Comparison of ENCODE assay signal across 8 cellular contexts in genomic region chr9:125513634-125514413, GRCh38.
DNase-seq lines count a peak whose midpoint lies in the region; ATAC-seq and TF ChIP-seq lines count a peak whose summit lies in the region.

No MANE protein-coding gene starts in this region.

- no peak for TF ChIP-seq POLR2A in erythroblast (IDR thresholded peaks at IDR 0.05; ENCODE audit: low read length)

- H3K4me1 ChIP-seq in psoas muscle = peaks cover 25% of the 10 kb centered on the region

- TF ChIP-seq CTCF in psoas muscle (IDR thresholded peaks at IDR 0.05) = no peak

- WGBS in psoas muscle, 3 donors = 47 to 60% (median 48%) methylated on average over 14 of the region's 14 CpGs

- no peaks in the 10 kb centered on the region for H3K27me3 ChIP-seq in psoas muscle (ENCODE audit: insufficient read depth in 3 of 3, low read length in 2 of 3)

- DNase-seq in activated T-cell treated with anti-CD3 and anti-CD28 coated beads for 24 hours (ENCODE audit: low read depth) (peak; percentile 15), SW 1271 (lab: John Stamatoyannopoulos, UW) (peak; percentile 46 to 87), erythroblast (lab: John Stamatoyannopoulos, UW) (peak; percentile 65 to 72), psoas muscle (peak in 1 of 2 donors; percentile 58), NOMO-1 treated with DMSO at 0.1 percent for 48 hours (lab: John Stamatoyannopoulos, UW; ENCODE audit: unreplicated experiment) (no peak), ecto neural progenitor cell (ENCODE audit: low spot score) (no peak)
- no peak for DNase-seq in activated T-cell treated with anti-CD3 and anti-CD28 coated beads, Interleukin-2, amount 50 U/mL, for 1 hour

- peak overlapping the region; percentile 7 for H3K27ac ChIP-seq in psoas muscle

- intact Hi-C loops in psoas muscle (cut with DNase I) = no loop called here

- H3K9me3 ChIP-seq in psoas muscle = no peaks in the 10 kb centered on the region

- no peaks in the 10 kb centered on the region for H3K36me3 ChIP-seq in psoas muscle (ENCODE audit: insufficient read depth in 1 of 2, low read depth in 1 of 2)

- ATAC-seq in HG03025 (IDR thresholded peaks at IDR 0.05; ENCODE audit: low FRiP score, unreplicated experiment) = peak; percentile 69
- ATAC-seq in psoas muscle = peak; percentile 87 to 93 (median 92)

- H3K4me3 ChIP-seq in psoas muscle = peak overlapping the region; percentile 32

Comparison
In these comparisons a context has a peak if more than half of its experiments do, and no peak if none do; other contexts are left out.
1. DNase-seq: peak in activated T-cell treated with anti-CD3 and anti-CD28 coated beads for 24 hours (single experiment), SW 1271 (2 of 2) and erythroblast (2 of 2); none in activated T-cell treated with anti-CD3 and anti-CD28 coated beads, Interleukin-2, amount 50 U/mL, for 1 hour (single experiment), NOMO-1 treated with DMSO at 0.1 percent for 48 hours (single experiment) and ecto neural progenitor cell (single experiment).